In the genomic region with DNA sequence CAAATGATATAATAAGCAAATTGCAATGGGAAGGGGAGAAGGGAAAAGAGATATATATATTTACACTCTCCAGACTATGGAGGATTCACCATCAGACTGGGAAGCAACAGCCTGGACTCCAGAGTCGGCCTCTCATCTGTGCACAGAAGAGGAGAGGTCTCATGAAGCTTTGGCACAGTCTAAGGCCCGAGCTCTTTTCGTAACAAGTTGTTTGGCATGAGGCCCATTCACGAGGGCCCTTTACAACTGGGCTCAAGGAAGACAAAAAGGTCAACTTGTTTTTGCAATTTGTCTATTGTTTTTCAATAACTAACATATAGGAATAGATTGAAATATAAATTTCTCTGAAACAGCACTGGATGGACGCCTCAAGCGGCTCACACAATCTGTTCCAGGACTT, we compare ENCODE assay signal across 19 cellular contexts.
DNase-seq lines count a peak whose midpoint lies in the region; ATAC-seq and TF ChIP-seq lines count a peak whose summit lies in the region.
"Had no signal": no experiment of that assay in that cellular context is flagged by ENCODE, and none has a peak within 500 bp of the region (broad histone marks: within the 10 kb centered on the region; RNA-seq: fewer than 3 reads in every experiment).

No MANE protein-coding gene starts in this region.

- H4K8ac ChIP-seq in trophoblast cell (ENCODE audit: low read depth, low read length): no peak overlapping the region

- DNase-seq in NCI-H510A treated with DMSO at 0.1 percent for 48 hours (lab: John Stamatoyannopoulos, UW) (peak; percentile 22), NCI-H510A (lab: John Stamatoyannopoulos, UW) (no peak), NCI-H1105 treated with DMSO at 0.1 percent for 48 hours (lab: John Stamatoyannopoulos, UW) (peak; percentile 40), pons (ENCODE audit: low spot score) (peak; percentile 11), trophoblast cell (no peak), prostate gland (ENCODE audit: low spot score) (no peak)
- DNase-seq: ACHN; BE2C; C1 segment of cervical spinal cord; CD4-positive, CD25-positive, alpha-beta regulatory T cell; CD8-positive, alpha-beta memory T cell; COR-L47; DMS 273 treated with DMSO at 0.1 percent for 48 hours; DMS53; GDM1; HCEC 1CT; IMR-90 had no signal

- no peak overlapping the region for H2BK5ac ChIP-seq in trophoblast cell (ENCODE audit: low read depth, low read length, poor library complexity)

- no peak overlapping the region for H2AFZ ChIP-seq in trophoblast cell (ENCODE audit: insufficient read depth, low read length, poor library complexity)
- H2AFZ ChIP-seq: GM23338 had no signal

- no peak overlapping the region for H3K23ac ChIP-seq in trophoblast cell (ENCODE audit: low read length)

- no peak overlapping the region for H3K4ac ChIP-seq in trophoblast cell (ENCODE audit: low read depth, low read length)

- H3K79me1 ChIP-seq in trophoblast cell (ENCODE audit: low read length): no peaks in the 10 kb centered on the region

- intact Hi-C loops in prostate gland (cut with DNase I): no loop called here

- H3K4me1 ChIP-seq in trophoblast cell (ENCODE audit: control insufficient read depth in 1 of 2, insufficient read depth in 2 of 2, low read length in 2 of 2): no peaks in the 10 kb centered on the region
- no peaks in the 10 kb centered on the region for H3K4me1 ChIP-seq in prostate gland (replicated peaks)
- H3K4me1 ChIP-seq: BE2C had no signal

- no peak overlapping the region for H4K12ac ChIP-seq in trophoblast cell (ENCODE audit: low read depth, low read length)

- no peak overlapping the region for H3K4me3 ChIP-seq in trophoblast cell (ENCODE audit: low read depth, low read length)
- no peak overlapping the region for H3K4me3 ChIP-seq in prostate gland
- H3K4me3 ChIP-seq: GM23338 had no signal

- H3K27me3 ChIP-seq in trophoblast cell (ENCODE audit: insufficient read depth, low read length) (no peaks in the 10 kb centered on the region), prostate gland (replicated peaks; ENCODE audit: insufficient read depth) (peaks cover 9% of the 10 kb centered on the region)
- H3K27me3 ChIP-seq: BE2C had no signal

- H3K9ac ChIP-seq in trophoblast cell (ENCODE audit: low read length): no peak overlapping the region

- TF ChIP-seq CTCF in prostate gland (IDR thresholded peaks at IDR 0.05): no peak

- no peaks in the 10 kb centered on the region for H3K79me2 ChIP-seq in trophoblast cell (ENCODE audit: control insufficient read depth, insufficient read depth, low read length, poor library complexity)

- WGBS in trophoblast cell (ENCODE audit: extremely low coverage, insufficient coverage, insufficient read length): no CpG with 5 or more reads among the region's 6 CpGs
- 63% methylated on average over 6 of the region's 6 CpGs for WGBS in prostate gland

- H2AK5ac ChIP-seq in trophoblast cell (ENCODE audit: low read length): no peak overlapping the region

- TF ChIP-seq POLR2A in prostate gland (IDR thresholded peaks at IDR 0.05): no peak

- H3K4me2 ChIP-seq in trophoblast cell (ENCODE audit: low read length): no peak overlapping the region
- H3K4me2 ChIP-seq: GM23338 had no signal

- H2BK120ac ChIP-seq in trophoblast cell (ENCODE audit: insufficient read depth, low read length, poor library complexity): no peak overlapping the region

- H3K27ac ChIP-seq in trophoblast cell (ENCODE audit: low read depth, low read length) (no peak overlapping the region), prostate gland (no peak overlapping the region)

- H3K18ac ChIP-seq in trophoblast cell (ENCODE audit: low read length): no peak overlapping the region

- H3K9me3 ChIP-seq in trophoblast cell (ENCODE audit: insufficient read depth, low read depth, low read length) (peaks cover 4% of the 10 kb centered on the region), prostate gland (no peaks in the 10 kb centered on the region)
- H3K9me3 ChIP-seq: BE2C had no signal

- ATAC-seq in HG03565 (IDR thresholded peaks at IDR 0.05; ENCODE audit: unreplicated experiment): no peak
- ATAC-seq: GM23338 had no signal

- no peak overlapping the region for H3K14ac ChIP-seq in trophoblast cell (ENCODE audit: low read length)

- no peak overlapping the region for H4K91ac ChIP-seq in trophoblast cell (ENCODE audit: low read depth, low read length)

- H3K36me3 ChIP-seq in trophoblast cell (ENCODE audit: control insufficient read depth in 1 of 2, insufficient read depth in 2 of 2, low read length in 2 of 2) (no peaks in the 10 kb centered on the region), prostate gland (no peaks in the 10 kb centered on the region)
- H3K36me3 ChIP-seq: BE2C had no signal

- H2BK12ac ChIP-seq in trophoblast cell (ENCODE audit: low read length): no peak overlapping the region

Comparison
In these comparisons a context has a peak if more than half of its experiments do, and no peak if none do; other contexts are left out.
1. DNase-seq: peak in NCI-H510A treated with DMSO at 0.1 percent for 48 hours (single experiment), NCI-H1105 treated with DMSO at 0.1 percent for 48 hours (single experiment) and pons (single experiment); none in NCI-H510A (single experiment), trophoblast cell (0 of 2) and prostate gland (single experiment).